Comparison of ENCODE assay signal across 12 cellular contexts in genomic region chr2:221896505-221897151, GRCh38.
DNase-seq lines count a peak whose midpoint lies in the region; ATAC-seq and TF ChIP-seq lines count a peak whose summit lies in the region.
"Had no signal": no experiment of that assay in that cellular context is flagged by ENCODE, and none has a peak within 500 bp of the region (broad histone marks: within the 10 kb centered on the region; RNA-seq: fewer than 3 reads in every experiment).

No MANE protein-coding gene starts in this region.

- TF ChIP-seq CTCF in esophagus muscularis mucosa (IDR thresholded peaks at IDR 0.05) (no peak), uterus (IDR thresholded peaks at IDR 0.05) (no peak)

- WGBS in esophagus muscularis mucosa, result 51% methylated on average over 9 of the region's 10 CpGs

- TF ChIP-seq POLR2A in esophagus muscularis mucosa (IDR thresholded peaks at IDR 0.05; ENCODE audit: low read depth) (no peak), uterus (IDR thresholded peaks at IDR 0.05) (no peak)

- peak; percentile 3 for DNase-seq in NCI-H510A treated with DMSO at 0.1 percent for 48 hours (lab: John Stamatoyannopoulos, UW)
- no peak for DNase-seq in NCI-H510A (lab: John Stamatoyannopoulos, UW)
- no peak for DNase-seq in esophagus muscularis mucosa (ENCODE audit: extremely low spot score)
- DNase-seq in mucosa of gallbladder (ENCODE audit: low spot score), result peak; percentile 13
- DNase-seq in uterus, result peak in 1 of 2 donors; percentile 41
- no peak for DNase-seq in NCI-H128 (lab: John Stamatoyannopoulos, UW; ENCODE audit: unreplicated experiment)
- DNase-seq: activated CD8-positive, alpha-beta memory T cell treated with anti-CD3 and anti-CD28 coated beads for 24 hours; NCI-H1436; stimulated activated CD4-positive, alpha-beta T cell treated with anti-CD3 and anti-CD28 coated beads, Interleukin-12 subunit alpha, Interleukin-12 subunit beta, amount 100 ng/mL, for 4 hours had no signal

- no peaks in the 10 kb centered on the region for H3K27me3 ChIP-seq in esophagus muscularis mucosa
- no peaks in the 10 kb centered on the region for H3K27me3 ChIP-seq in uterus
- H3K27me3 ChIP-seq: breast epithelium had no signal

- H3K9me3 ChIP-seq in esophagus muscularis mucosa (no peaks in the 10 kb centered on the region), uterus (no peaks in the 10 kb centered on the region)
- H3K9me3 ChIP-seq: breast epithelium had no signal

- H3K36me3 ChIP-seq in esophagus muscularis mucosa (no peaks in the 10 kb centered on the region), uterus (no peaks in the 10 kb centered on the region)
- H3K36me3 ChIP-seq: breast epithelium had no signal

- intact Hi-C loops in esophagus muscularis mucosa (cut with DNase I) (no loop called here), uterus (cut with DNase I; ENCODE audit: low total_unique reads) (no loop called here)

- TF ChIP-seq EP300 in esophagus muscularis mucosa (IDR thresholded peaks at IDR 0.05), result no peak

- H3K4me3 ChIP-seq in esophagus muscularis mucosa (no peak overlapping the region), uterus (no peak overlapping the region)

- no peak for ATAC-seq in GM21447 (IDR thresholded peaks at IDR 0.05; ENCODE audit: unreplicated experiment)
- ATAC-seq in HG02885 (IDR thresholded peaks at IDR 0.05; ENCODE audit: poor library complexity, unreplicated experiment), result no peak

- H3K27ac ChIP-seq in esophagus muscularis mucosa (replicated peaks in 1 of 4) (peak overlapping the region in 3 of 4 donors; percentile 51 to 59 (median 54)), uterus (peak overlapping the region; percentile 60 to 67)

- H3K4me1 ChIP-seq in esophagus muscularis mucosa, result peaks cover 0 to 20% (median 16%) of the 10 kb centered on the region in 4 donors
- H3K4me1 ChIP-seq in uterus, result no peaks in the 10 kb centered on the region
- H3K4me1 ChIP-seq: breast epithelium had no signal

Comparison
In these comparisons a context has a peak if more than half of its experiments do, and no peak if none do; other contexts are left out.
1. DNase-seq: peak in NCI-H510A treated with DMSO at 0.1 percent for 48 hours (single experiment) and mucosa of gallbladder (single experiment); none in NCI-H510A (single experiment), esophagus muscularis mucosa (single experiment) and NCI-H128 (single experiment).